Comparison of ENCODE assay signal across 16 cellular contexts in genomic region chr4:124918559-124919122, GRCh38.
"Had no signal": no experiment of that assay in that cellular context is flagged by ENCODE, and none has a peak within 500 bp of the region (broad histone marks: within the 10 kb centered on the region; RNA-seq: fewer than 3 reads in every experiment).

No MANE protein-coding gene starts in this region.

- H3K4me1 ChIP-seq: SJSA1 had no signal

- H3K27me3 ChIP-seq: SJSA1 had no signal

- H3K36me3 ChIP-seq: SJSA1 had no signal

- DNase-seq: KBM-7, NCI-H1092, NCI-H1436, NCI-H187, NCI-H2029, NCI-H2081 treated with DMSO at 0.1 percent for 48 hours, NCI-H2171, NCI-H226, NCI-H524, NCI-H69, NCI-H774, Right ventricle myocardium superior, RPMI8226, SIG-M5 had no signal

- H3K9me3 ChIP-seq: SJSA1 had no signal

- H3K27ac ChIP-seq: SJSA1, SK-N-MC had no signal

- H3K4me3 ChIP-seq: SJSA1, SK-N-MC had no signal
